Comparison of ENCODE assay signal across 14 cellular contexts in genomic region chr18:33051397-33051796, GRCh38.
A peak's percentile ranks its signal among the peaks of the same experiment; 100 is the strongest.
DNase-seq lines count a peak whose midpoint lies in the region; TF ChIP-seq lines count a peak whose summit lies in the region.
"Had no signal": no experiment of that assay in that cellular context is flagged by ENCODE, and none has a peak within 500 bp of the region (broad histone marks: within the 10 kb centered on the region; RNA-seq: fewer than 3 reads in every experiment).

No MANE protein-coding gene starts in this region.

- POLR2A ChIA-PET in CD8-positive, alpha-beta memory T cell (lab: Charles Lee) = no interaction called here

- no peak overlapping the region for H3K4me2 ChIP-seq in smooth muscle cell

- no peaks in the 10 kb centered on the region for H3K9me3 Mint-ChIP-seq in activated CD4-positive, alpha-beta T cell treated with anti-CD3 and anti-CD28 coated beads, Interleukin-2, amount 10 ng/mL, durations not matched to agents 24 days and 14 days
- H3K9me3 Mint-ChIP-seq in CD8-positive, alpha-beta memory T cell = peaks cover 2 to 18% (median 6%) of the 10 kb centered on the region in 5 donors
- H3K9me3 Mint-ChIP-seq: activated T-helper 1 cell treated with anti-CD3 and anti-CD28 coated beads, Interleukin-12 subunit alpha, Interleukin-12 subunit beta, Interleukin-2, Interleukin-4 antibody, amounts not matched to agents 30 ng/mL and 10 ng/mL and 1 ng/mL, durations not matched to agents 14 hours and 24 hours and 36 hours had no signal

- H3K27me3 Mint-ChIP-seq in activated CD4-positive, alpha-beta T cell treated with anti-CD3 and anti-CD28 coated beads, Interleukin-2, amount 10 ng/mL, durations not matched to agents 24 days and 14 days = no peaks in the 10 kb centered on the region
- H3K27me3 Mint-ChIP-seq in CD8-positive, alpha-beta memory T cell = no peaks in the 10 kb centered on the region
- H3K27me3 Mint-ChIP-seq: naive thymus-derived CD4-positive, alpha-beta T cell had no signal

- H3K79me2 ChIP-seq in smooth muscle cell (ENCODE audit: low read depth) = no peaks in the 10 kb centered on the region

- CTCF ChIA-PET in CD8-positive, alpha-beta memory T cell (lab: Charles Lee) = no interaction called here

- TF ChIP-seq CTCF in fibroblast of villous mesenchyme (IDR thresholded peaks at IDR 0.05; ENCODE audit: insufficient read depth, low read depth, low read length) (no peak), smooth muscle cell (IDR thresholded peaks at IDR 0.05; ENCODE audit: borderline replicate concordance, insufficient read depth, poor library complexity, severe bottlenecking) (no peak)

- no peaks in the 10 kb centered on the region for H3K36me3 ChIP-seq in smooth muscle cell (ENCODE audit: low read depth)
- H3K36me3 ChIP-seq in CD8-positive, alpha-beta memory T cell (ENCODE audit: insufficient read depth, low read length) = no peaks in the 10 kb centered on the region
- H3K36me3 ChIP-seq: cardiac muscle cell, sigmoid colon, tibial artery had no signal

- DNase-seq in DMS79 treated with DMSO at 0.1 percent for 48 hours (lab: John Stamatoyannopoulos, UW) (peak; percentile 81), NCI-H1930 (lab: John Stamatoyannopoulos, UW) (peak; percentile 25 to 76), OCI-M1 (lab: John Stamatoyannopoulos, UW) (peak; percentile 33), fibroblast of villous mesenchyme (ENCODE audit: low read depth) (peak; percentile 9), UCSD-AML1 (lab: John Stamatoyannopoulos, UW; ENCODE audit: unreplicated experiment) (no peak), smooth muscle cell (lab: John Stamatoyannopoulos, UW; ENCODE audit: unreplicated experiment) (no peak)
- no peak for DNase-seq in activated CD4-positive, alpha-beta T cell treated with anti-CD3 and anti-CD28 coated beads, Interleukin-2, amount 10 ng/mL, durations not matched to agents 24 days and 14 days
- DNase-seq in CD8-positive, alpha-beta memory T cell = no peak
- DNase-seq: islet precursor cell; naive thymus-derived CD4-positive, alpha-beta T cell; sigmoid colon; tibial artery had no signal

- no peak overlapping the region for H3K9ac ChIP-seq in smooth muscle cell (ENCODE audit: low read depth)

- H3K4me3 ChIP-seq in fibroblast of villous mesenchyme (ENCODE audit: low read depth, low read length) (no peak overlapping the region), smooth muscle cell (no peak overlapping the region)
- H3K4me3 ChIP-seq in CD8-positive, alpha-beta memory T cell (ENCODE audit: low read length) = no peak overlapping the region
- H3K4me3 ChIP-seq: cardiac muscle cell, sigmoid colon, tibial artery had no signal

- H3K27ac ChIP-seq in smooth muscle cell (ENCODE audit: low read depth) = no peak overlapping the region
- H3K27ac ChIP-seq in CD8-positive, alpha-beta memory T cell (ENCODE audit: low read depth, low read length) = no peak overlapping the region
- H3K27ac ChIP-seq: cardiac muscle cell, sigmoid colon, tibial artery had no signal

- no peaks in the 10 kb centered on the region for H3K9me3 ChIP-seq in smooth muscle cell (replicated peaks; ENCODE audit: low read depth)
- H3K9me3 ChIP-seq in CD8-positive, alpha-beta memory T cell (ENCODE audit: low read length) = no peaks in the 10 kb centered on the region
- H3K9me3 ChIP-seq: sigmoid colon, tibial artery had no signal

- intact Hi-C loops in activated CD4-positive, alpha-beta T cell treated with anti-CD3 and anti-CD28 coated beads, Interleukin-2, amount 10 ng/mL, durations not matched to agents 24 days and 14 days (cut with micrococcal nuclease) = no loop called here

- H3F3A ChIP-seq in smooth muscle cell (ENCODE audit: low read depth) = no peaks in the 10 kb centered on the region

- H3K4me1 ChIP-seq in smooth muscle cell (ENCODE audit: low read depth) = no peaks in the 10 kb centered on the region
- no peaks in the 10 kb centered on the region for H3K4me1 ChIP-seq in CD8-positive, alpha-beta memory T cell (ENCODE audit: insufficient read depth, low read length)
- H3K4me1 ChIP-seq: sigmoid colon, tibial artery had no signal

- WGBS in smooth muscle cell (ENCODE audit: low lambda C conversion rate) = 92% methylated on average over 5 of the region's 5 CpGs

- H3K27ac Mint-ChIP-seq in activated CD4-positive, alpha-beta T cell treated with anti-CD3 and anti-CD28 coated beads, Interleukin-2, amount 10 ng/mL, durations not matched to agents 24 days and 14 days = no peak overlapping the region
- no peak overlapping the region for H3K27ac Mint-ChIP-seq in CD8-positive, alpha-beta memory T cell
- H3K27ac Mint-ChIP-seq: activated T-helper 1 cell treated with anti-CD3 and anti-CD28 coated beads, Interleukin-12 subunit alpha, Interleukin-12 subunit beta, Interleukin-2, Interleukin-4 antibody, amounts not matched to agents 30 ng/mL and 10 ng/mL and 1 ng/mL, durations not matched to agents 14 hours and 24 hours and 36 hours; naive thymus-derived CD4-positive, alpha-beta T cell had no signal

- H4K20me1 ChIP-seq in smooth muscle cell (ENCODE audit: low read depth) = no peaks in the 10 kb centered on the region

- no peaks in the 10 kb centered on the region for H3K27me3 ChIP-seq in smooth muscle cell (ENCODE audit: low read depth)
- H3K27me3 ChIP-seq in CD8-positive, alpha-beta memory T cell (ENCODE audit: insufficient read depth, low read length, poor library complexity, severe bottlenecking) = no peaks in the 10 kb centered on the region
- H3K27me3 ChIP-seq: cardiac muscle cell, sigmoid colon, tibial artery had no signal

- no peaks in the 10 kb centered on the region for H3K4me1 Mint-ChIP-seq in activated CD4-positive, alpha-beta T cell treated with anti-CD3 and anti-CD28 coated beads, Interleukin-2, amount 10 ng/mL, durations not matched to agents 24 days and 14 days
- no peaks in the 10 kb centered on the region for H3K4me1 Mint-ChIP-seq in CD8-positive, alpha-beta memory T cell
- H3K4me1 Mint-ChIP-seq: naive thymus-derived CD4-positive, alpha-beta T cell had no signal

- H2AFZ ChIP-seq in smooth muscle cell (ENCODE audit: low read depth) = no peak overlapping the region

- H3K4me3 Mint-ChIP-seq in activated CD4-positive, alpha-beta T cell treated with anti-CD3 and anti-CD28 coated beads, Interleukin-2, amount 10 ng/mL, durations not matched to agents 24 days and 14 days = no peak overlapping the region
- no peak overlapping the region for H3K4me3 Mint-ChIP-seq in CD8-positive, alpha-beta memory T cell
- H3K4me3 Mint-ChIP-seq: activated T-helper 1 cell treated with anti-CD3 and anti-CD28 coated beads, Interleukin-12 subunit alpha, Interleukin-12 subunit beta, Interleukin-2, Interleukin-4 antibody, amounts not matched to agents 30 ng/mL and 10 ng/mL and 1 ng/mL, durations not matched to agents 14 hours and 24 hours and 36 hours; naive thymus-derived CD4-positive, alpha-beta T cell had no signal

- no peaks in the 10 kb centered on the region for H3K36me3 Mint-ChIP-seq in activated CD4-positive, alpha-beta T cell treated with anti-CD3 and anti-CD28 coated beads, Interleukin-2, amount 10 ng/mL, durations not matched to agents 24 days and 14 days (ENCODE audit: low read depth)
- no peaks in the 10 kb centered on the region for H3K36me3 Mint-ChIP-seq in CD8-positive, alpha-beta memory T cell
- H3K36me3 Mint-ChIP-seq: naive thymus-derived CD4-positive, alpha-beta T cell had no signal

Comparison
In these comparisons a context has a peak if more than half of its experiments do, and no peak if none do; other contexts are left out.
1. DNase-seq: peak in DMS79 treated with DMSO at 0.1 percent for 48 hours (single experiment), NCI-H1930 (2 of 2), OCI-M1 (single experiment) and fibroblast of villous mesenchyme (single experiment); none in activated CD4-positive, alpha-beta T cell treated with anti-CD3 and anti-CD28 coated beads, Interleukin-2, amount 10 ng/mL, durations not matched to agents 24 days and 14 days (single experiment), UCSD-AML1 (single experiment), smooth muscle cell (single experiment) and CD8-positive, alpha-beta memory T cell (0 of 5).